1 cellular context compared by ENCODE assay signal in genomic region chr10:100353770-100354485, GRCh38.
TF ChIP-seq lines count a peak whose summit lies in the region.

No MANE protein-coding gene starts in this region.

TF ChIP-seq in endothelial cell of umbilical vein, 7 proteins besides CTCF, POLR2A, EP300 and RAD21:
- TF ChIP-seq GATA2 (IDR thresholded peaks at IDR 0.05; ENCODE audit: insufficient read depth, insufficient read length, low read depth, low read length) (no peak), JUN (IDR thresholded peaks at IDR 0.05; ENCODE audit: borderline replicate concordance, insufficient read depth, insufficient read length, low read depth) (no peak), MYC (IDR thresholded peaks at IDR 0.05; ENCODE audit: low read depth, low read length) (no peak), FOS (IDR thresholded peaks at IDR 0.05; ENCODE audit: borderline replicate concordance, insufficient read depth, low read length) (no peak), EZH2 (IDR thresholded peaks at IDR 0.05; ENCODE audit: borderline replicate concordance, low read depth, low read length, severe bottlenecking) (no peak), POLR2AphosphoS5 (IDR thresholded peaks at IDR 0.05; ENCODE audit: insufficient read depth, low read depth, low read length) (no peak), MAX (IDR thresholded peaks at IDR 0.05; ENCODE audit: insufficient read depth, insufficient read length) (no peak)
